In the genomic region with DNA sequence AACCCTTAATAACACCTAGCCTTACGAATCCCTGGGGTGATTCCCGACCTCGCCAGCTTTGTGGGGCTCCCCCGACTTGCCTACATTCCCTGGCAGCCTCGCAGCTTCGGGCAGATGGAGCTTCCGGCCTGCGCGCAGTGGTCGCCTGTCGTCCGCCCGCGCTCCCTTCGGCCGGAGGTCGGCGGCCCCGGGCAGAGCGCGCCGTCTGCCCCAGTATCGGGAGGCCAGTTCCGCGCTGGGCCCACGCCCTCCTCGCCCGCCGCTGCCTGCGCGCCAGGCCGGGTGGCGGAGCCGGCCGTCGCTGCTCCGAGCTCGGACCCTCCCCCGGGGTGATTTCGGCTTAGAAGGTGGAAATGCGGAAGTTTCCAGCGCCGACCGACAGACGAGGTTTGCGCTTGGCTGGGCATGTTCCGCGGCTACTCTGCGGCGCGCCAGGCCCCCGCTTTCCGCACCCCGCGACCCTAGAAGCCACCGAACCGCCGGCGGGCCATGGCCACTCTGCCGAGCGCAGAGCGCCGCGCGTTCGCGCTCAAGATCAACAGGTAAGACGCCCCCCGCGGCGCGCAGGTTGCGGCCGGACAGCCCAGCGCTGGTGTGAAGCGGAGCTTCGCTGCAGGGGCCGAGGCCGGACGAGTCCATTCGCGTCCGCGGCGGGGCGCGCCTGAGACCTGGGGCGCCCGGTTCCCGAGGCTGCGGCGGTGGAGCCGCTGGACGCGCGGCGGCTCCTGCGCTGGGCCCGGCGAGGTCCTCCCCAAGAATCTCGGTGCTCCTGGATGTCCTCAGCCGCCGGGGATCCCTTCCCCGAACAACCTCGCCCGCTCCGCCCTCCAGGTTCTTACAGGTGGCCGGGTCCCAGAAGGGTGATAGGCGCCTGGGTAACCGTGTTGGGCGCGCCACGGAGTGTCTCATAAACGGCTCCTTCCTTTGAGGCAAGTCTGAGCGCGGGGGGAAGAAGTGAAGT, we compare ENCODE assay signal across 2 cellular contexts.
TF ChIP-seq lines count a peak whose summit lies in the region.

Gene DOCK8 (plus strand): TSS at position 378 of the 961 bp plus-strand sequence. CDS start 112 bp downstream, at position 490.

TF ChIP-seq in HEK293, 187 proteins besides CTCF, POLR2A, EP300 and RAD21 (continues in another document):
- TF ChIP-seq HIC1 (tag by site-specific recombination; IDR thresholded peaks at IDR 0.05) (no peak), GLIS1 (tag by site-specific recombination; IDR thresholded peaks at IDR 0.05) (peak; percentile 70), ZBTB8A (tag by site-specific recombination; IDR thresholded peaks at IDR 0.05) (peak; percentile 85), ZNF140 (tag by site-specific recombination; IDR thresholded peaks at IDR 0.05) (no peak), ZNF544 (tag by site-specific recombination; IDR thresholded peaks at IDR 0.05) (no peak), ZNF561 (tag by site-specific recombination; IDR thresholded peaks at IDR 0.05; ENCODE audit: borderline replicate concordance) (peak; percentile 90), ZIC2 (tag by site-specific recombination; IDR thresholded peaks at IDR 0.05) (peak; percentile 52; the same call in 1 of the 2 replicates), ZNF24 (tag by site-specific recombination; IDR thresholded peaks at IDR 0.05) (peak; percentile 70)
- TF ChIP-seq, protein P1, sequence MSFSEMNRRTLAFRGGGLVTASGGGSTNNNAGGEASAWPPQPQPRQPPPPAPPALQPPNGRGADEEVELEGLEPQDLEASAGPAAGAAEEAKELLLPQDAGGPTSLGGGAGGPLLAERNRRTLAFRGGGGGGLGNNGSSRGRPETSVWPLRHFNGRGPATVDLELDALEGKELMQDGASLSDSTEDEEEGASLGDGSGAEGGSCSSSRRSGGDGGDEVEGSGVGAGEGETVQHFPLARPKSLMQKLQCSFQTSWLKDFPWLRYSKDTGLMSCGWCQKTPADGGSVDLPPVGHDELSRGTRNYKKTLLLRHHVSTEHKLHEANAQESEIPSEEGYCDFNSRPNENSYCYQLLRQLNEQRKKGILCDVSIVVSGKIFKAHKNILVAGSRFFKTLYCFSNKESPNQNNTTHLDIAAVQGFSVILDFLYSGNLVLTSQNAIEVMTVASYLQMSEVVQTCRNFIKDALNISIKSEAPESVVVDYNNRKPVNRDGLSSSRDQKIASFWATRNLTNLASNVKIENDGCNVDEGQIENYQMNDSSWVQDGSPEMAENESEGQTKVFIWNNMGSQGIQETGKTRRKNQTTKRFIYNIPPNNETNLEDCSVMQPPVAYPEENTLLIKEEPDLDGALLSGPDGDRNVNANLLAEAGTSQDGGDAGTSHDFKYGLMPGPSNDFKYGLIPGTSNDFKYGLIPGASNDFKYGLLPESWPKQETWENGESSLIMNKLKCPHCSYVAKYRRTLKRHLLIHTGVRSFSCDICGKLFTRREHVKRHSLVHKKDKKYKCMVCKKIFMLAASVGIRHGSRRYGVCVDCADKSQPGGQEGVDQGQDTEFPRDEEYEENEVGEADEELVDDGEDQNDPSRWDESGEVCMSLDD (tag by site-specific recombination; IDR thresholded peaks at IDR 0.05): no peak
- TF ChIP-seq, protein P2, sequence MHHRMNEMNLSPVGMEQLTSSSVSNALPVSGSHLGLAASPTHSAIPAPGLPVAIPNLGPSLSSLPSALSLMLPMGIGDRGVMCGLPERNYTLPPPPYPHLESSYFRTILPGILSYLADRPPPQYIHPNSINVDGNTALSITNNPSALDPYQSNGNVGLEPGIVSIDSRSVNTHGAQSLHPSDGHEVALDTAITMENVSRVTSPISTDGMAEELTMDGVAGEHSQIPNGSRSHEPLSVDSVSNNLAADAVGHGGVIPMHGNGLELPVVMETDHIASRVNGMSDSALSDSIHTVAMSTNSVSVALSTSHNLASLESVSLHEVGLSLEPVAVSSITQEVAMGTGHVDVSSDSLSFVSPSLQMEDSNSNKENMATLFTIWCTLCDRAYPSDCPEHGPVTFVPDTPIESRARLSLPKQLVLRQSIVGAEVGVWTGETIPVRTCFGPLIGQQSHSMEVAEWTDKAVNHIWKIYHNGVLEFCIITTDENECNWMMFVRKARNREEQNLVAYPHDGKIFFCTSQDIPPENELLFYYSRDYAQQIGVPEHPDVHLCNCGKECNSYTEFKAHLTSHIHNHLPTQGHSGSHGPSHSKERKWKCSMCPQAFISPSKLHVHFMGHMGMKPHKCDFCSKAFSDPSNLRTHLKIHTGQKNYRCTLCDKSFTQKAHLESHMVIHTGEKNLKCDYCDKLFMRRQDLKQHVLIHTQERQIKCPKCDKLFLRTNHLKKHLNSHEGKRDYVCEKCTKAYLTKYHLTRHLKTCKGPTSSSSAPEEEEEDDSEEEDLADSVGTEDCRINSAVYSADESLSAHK (tag by site-specific recombination; IDR thresholded peaks at IDR 0.05): 0 out of 2 replicates have a peak, but pooled peaks have one; percentile 12
- TF ChIP-seq, protein P3, sequence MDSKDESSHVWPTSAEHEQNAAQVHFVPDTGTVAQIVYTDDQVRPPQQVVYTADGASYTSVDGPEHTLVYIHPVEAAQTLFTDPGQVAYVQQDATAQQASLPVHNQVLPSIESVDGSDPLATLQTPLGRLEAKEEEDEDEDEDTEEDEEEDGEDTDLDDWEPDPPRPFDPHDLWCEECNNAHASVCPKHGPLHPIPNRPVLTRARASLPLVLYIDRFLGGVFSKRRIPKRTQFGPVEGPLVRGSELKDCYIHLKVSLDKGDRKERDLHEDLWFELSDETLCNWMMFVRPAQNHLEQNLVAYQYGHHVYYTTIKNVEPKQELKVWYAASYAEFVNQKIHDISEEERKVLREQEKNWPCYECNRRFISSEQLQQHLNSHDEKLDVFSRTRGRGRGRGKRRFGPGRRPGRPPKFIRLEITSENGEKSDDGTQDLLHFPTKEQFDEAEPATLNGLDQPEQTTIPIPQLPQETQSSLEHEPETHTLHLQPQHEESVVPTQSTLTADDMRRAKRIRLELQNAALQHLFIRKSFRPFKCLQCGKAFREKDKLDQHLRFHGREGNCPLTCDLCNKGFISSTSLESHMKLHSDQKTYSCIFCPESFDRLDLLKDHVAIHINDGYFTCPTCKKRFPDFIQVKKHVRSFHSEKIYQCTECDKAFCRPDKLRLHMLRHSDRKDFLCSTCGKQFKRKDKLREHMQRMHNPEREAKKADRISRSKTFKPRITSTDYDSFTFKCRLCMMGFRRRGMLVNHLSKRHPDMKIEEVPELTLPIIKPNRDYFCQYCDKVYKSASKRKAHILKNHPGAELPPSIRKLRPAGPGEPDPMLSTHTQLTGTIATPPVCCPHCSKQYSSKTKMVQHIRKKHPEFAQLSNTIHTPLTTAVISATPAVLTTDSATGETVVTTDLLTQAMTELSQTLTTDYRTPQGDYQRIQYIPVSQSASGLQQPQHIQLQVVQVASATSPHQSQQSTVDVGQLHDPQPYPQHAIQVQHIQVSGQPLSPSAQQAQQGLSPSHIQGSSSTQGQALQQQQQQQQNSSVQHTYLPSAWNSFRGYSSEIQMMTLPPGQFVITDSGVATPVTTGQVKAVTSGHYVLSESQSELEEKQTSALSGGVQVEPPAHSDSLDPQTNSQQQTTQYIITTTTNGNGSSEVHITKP (tag by site-specific recombination; IDR thresholded peaks at IDR 0.05): peak; percentile 92

TF ChIP-seq in H1, 55 proteins besides CTCF, POLR2A, EP300 and RAD21:
- TF ChIP-seq JUND (IDR thresholded peaks at IDR 0.05; ENCODE audit: low read length) (peak; percentile 56), PHF8 (conservative IDR thresholded peaks at IDR 0.05; ENCODE audit: low read depth, low read length) (peak; percentile 55), TAF1 (IDR thresholded peaks at IDR 0.05; ENCODE audit: low read depth, low read length) (0 out of 2 replicates have a peak, but pooled peaks have one; percentile 46), SP1 (IDR thresholded peaks at IDR 0.05; ENCODE audit: low read depth, low read length) (no peak), TEAD4 (IDR thresholded peaks at IDR 0.05; ENCODE audit: low read depth, low read length) (0 out of 2 replicates have a peak, but pooled peaks have one; percentile 3), BRCA1 (IDR thresholded peaks at IDR 0.05; ENCODE audit: low read depth, low read length) (no peak), ASH2L (IDR thresholded peaks at IDR 0.05; ENCODE audit: low read length) (peak; percentile 94), RBBP5 (IDR thresholded peaks at IDR 0.05; ENCODE audit: borderline replicate concordance, low read depth, low read length) (peak; percentile 79; the same call in 1 of the 2 replicates), SUZ12 (IDR thresholded peaks at IDR 0.05; ENCODE audit: low read length) (peak; percentile 65), SP4 (IDR thresholded peaks at IDR 0.05; ENCODE audit: low read length) (no peak), CEBPB (IDR thresholded peaks at IDR 0.05; ENCODE audit: low read depth, low read length) (no peak), CTBP2 (IDR thresholded peaks at IDR 0.05; ENCODE audit: borderline replicate concordance, insufficient read depth, insufficient read length, low read length) (no peak), TBP (IDR thresholded peaks at IDR 0.05; ENCODE audit: low read depth, low read length) (peak; percentile 66), KDM4A (IDR thresholded peaks at IDR 0.05; ENCODE audit: low read depth, low read length, severe bottlenecking) (peak; percentile 95), TAF7 (optimal IDR thresholded peaks at IDR 0.05; ENCODE audit: borderline replicate concordance, low read depth, low read length) (peak; percentile 81), SIN3A (conservative IDR thresholded peaks at IDR 0.05 in 1 of 2, IDR thresholded peaks at IDR 0.05 in 1 of 2; ENCODE audit: low read depth in 1 of 2, low read length in 2 of 2) (no peak; a peak in 1 of 4 replicates), HDAC2 (IDR thresholded peaks at IDR 0.05; ENCODE audit: borderline replicate concordance in 1 of 2, low read depth in 2 of 2, low read length in 2 of 2) (peak in 1 of 2 experiments; percentile 79; a peak in 1 of 4 replicates), CBX8 (IDR thresholded peaks at IDR 0.05; ENCODE audit: borderline replicate concordance, low read depth, low read length) (no peak), CHD1 (IDR thresholded peaks at IDR 0.05; ENCODE audit: low read depth, low read length) (0 out of 2 replicates have a peak, but pooled peaks have one; percentile 54), E2F6 (IDR thresholded peaks at IDR 0.05) (peak; percentile 82), GTF2F1 (IDR thresholded peaks at IDR 0.05; ENCODE audit: borderline replicate concordance, low read depth, low read length) (peak; percentile 34; the same call in 1 of the 2 replicates), BCL11A (IDR thresholded peaks at IDR 0.05; ENCODE audit: low read depth in 2 of 2, low read length in 2 of 2) (no peak)
- TF ChIP-seq, protein P4, sequence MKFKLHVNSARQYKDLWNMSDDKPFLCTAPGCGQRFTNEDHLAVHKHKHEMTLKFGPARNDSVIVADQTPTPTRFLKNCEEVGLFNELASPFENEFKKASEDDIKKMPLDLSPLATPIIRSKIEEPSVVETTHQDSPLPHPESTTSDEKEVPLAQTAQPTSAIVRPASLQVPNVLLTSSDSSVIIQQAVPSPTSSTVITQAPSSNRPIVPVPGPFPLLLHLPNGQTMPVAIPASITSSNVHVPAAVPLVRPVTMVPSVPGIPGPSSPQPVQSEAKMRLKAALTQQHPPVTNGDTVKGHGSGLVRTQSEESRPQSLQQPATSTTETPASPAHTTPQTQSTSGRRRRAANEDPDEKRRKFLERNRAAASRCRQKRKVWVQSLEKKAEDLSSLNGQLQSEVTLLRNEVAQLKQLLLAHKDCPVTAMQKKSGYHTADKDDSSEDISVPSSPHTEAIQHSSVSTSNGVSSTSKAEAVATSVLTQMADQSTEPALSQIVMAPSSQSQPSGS (IDR thresholded peaks at IDR 0.05; ENCODE audit: low read length): no peak
- TF ChIP-seq, protein P5, sequence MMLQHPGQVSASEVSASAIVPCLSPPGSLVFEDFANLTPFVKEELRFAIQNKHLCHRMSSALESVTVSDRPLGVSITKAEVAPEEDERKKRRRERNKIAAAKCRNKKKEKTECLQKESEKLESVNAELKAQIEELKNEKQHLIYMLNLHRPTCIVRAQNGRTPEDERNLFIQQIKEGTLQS (IDR thresholded peaks at IDR 0.05; ENCODE audit: insufficient read depth, low read depth, low read length): no peak
- TF ChIP-seq, protein P6, sequence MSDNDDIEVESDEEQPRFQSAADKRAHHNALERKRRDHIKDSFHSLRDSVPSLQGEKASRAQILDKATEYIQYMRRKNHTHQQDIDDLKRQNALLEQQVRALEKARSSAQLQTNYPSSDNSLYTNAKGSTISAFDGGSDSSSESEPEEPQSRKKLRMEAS (IDR thresholded peaks at IDR 0.05): peak; percentile 69
